ENCODE assay signal across 22 cellular contexts in the genomic region with DNA sequence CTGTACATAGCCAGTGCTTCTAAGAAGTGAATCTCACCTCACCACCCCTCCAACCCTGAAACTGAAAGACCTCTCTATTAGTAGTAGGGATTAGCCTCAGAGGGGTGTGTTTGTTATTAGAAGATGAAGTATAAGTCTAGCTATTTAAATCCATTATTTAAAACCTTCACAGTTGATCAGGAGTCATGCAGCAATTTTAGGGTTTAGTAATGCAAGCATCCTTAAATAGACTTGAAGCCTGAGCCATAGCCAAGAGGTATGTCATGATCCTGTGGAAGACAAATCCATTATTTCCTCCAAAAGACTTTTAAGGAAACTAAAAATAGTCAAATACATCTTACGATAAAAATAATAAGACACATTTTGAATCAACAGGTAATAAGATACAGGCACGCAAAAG.
"Had no signal": no experiment of that assay in that cellular context is flagged by ENCODE, and none has a peak within 500 bp of the region (broad histone marks: within the 10 kb centered on the region; RNA-seq: fewer than 3 reads in every experiment).

No MANE protein-coding gene starts in this region.

- H3K9me3 Mint-ChIP-seq: activated CD4-positive, alpha-beta memory T cell treated with anti-CD3 and anti-CD28 coated beads, Interleukin-2, amount 10 ng/mL, durations not matched to agents 7 days and 5 days; activated naive CD4-positive, alpha-beta T cell treated with anti-CD3 and anti-CD28 coated beads, Interleukin-2, amount 50 U/mL, for 72 hours; activated T-cell treated with anti-CD3 and anti-CD28 coated beads, Interleukin-2, amount 50 U/mL, for 24 hours; dendritic cell treated with granulocyte-macrophage colony-stimulating factor and Interleukin-4, amounts not matched to agents 40 ng/mL and 50 ng/mL, for 4 days had no signal

- H3K27ac Mint-ChIP-seq: activated CD4-positive, alpha-beta memory T cell treated with anti-CD3 and anti-CD28 coated beads, Interleukin-2, amount 10 ng/mL, durations not matched to agents 7 days and 5 days; activated CD4-positive, alpha-beta T cell treated with anti-CD3 and anti-CD28 coated beads for 36 hours; activated naive CD4-positive, alpha-beta T cell treated with anti-CD3 and anti-CD28 coated beads, Interleukin-2, amount 50 U/mL, for 72 hours; activated T-cell treated with anti-CD3 and anti-CD28 coated beads, Interleukin-2, amount 50 U/mL, for 24 hours; dendritic cell treated with granulocyte-macrophage colony-stimulating factor and Interleukin-4, amounts not matched to agents 40 ng/mL and 50 ng/mL, for 4 days; memory B cell had no signal

- H3K4me3 Mint-ChIP-seq: activated CD4-positive, alpha-beta memory T cell treated with anti-CD3 and anti-CD28 coated beads, Interleukin-2, amount 10 ng/mL, durations not matched to agents 7 days and 5 days; activated CD4-positive, alpha-beta T cell treated with anti-CD3 and anti-CD28 coated beads for 36 hours; activated T-cell treated with anti-CD3 and anti-CD28 coated beads, Interleukin-2, amount 50 U/mL, for 24 hours; brain; dendritic cell treated with granulocyte-macrophage colony-stimulating factor and Interleukin-4, amounts not matched to agents 40 ng/mL and 50 ng/mL, for 4 days; memory B cell had no signal

- H3K36me3 ChIP-seq: gastroesophageal sphincter, heart right ventricle, ovary, sigmoid colon, tibial nerve had no signal

- H3K36me3 Mint-ChIP-seq: activated naive CD4-positive, alpha-beta T cell treated with anti-CD3 and anti-CD28 coated beads, Interleukin-2, amount 50 U/mL, for 72 hours; brain; memory B cell had no signal

- H3K27me3 Mint-ChIP-seq: activated CD4-positive, alpha-beta memory T cell treated with anti-CD3 and anti-CD28 coated beads, Interleukin-2, amount 10 ng/mL, durations not matched to agents 7 days and 5 days; brain; dendritic cell treated with granulocyte-macrophage colony-stimulating factor and Interleukin-4, amounts not matched to agents 40 ng/mL and 50 ng/mL, for 4 days; memory B cell had no signal

- ATAC-seq: activated CD4-positive, alpha-beta T cell treated with anti-CD3 and anti-CD28 coated beads for 36 hours; activated naive CD4-positive, alpha-beta T cell treated with anti-CD3 and anti-CD28 coated beads, Interleukin-2, amount 50 U/mL, for 72 hours; gastroesophageal sphincter; heart right ventricle; left colon; SK-N-SH treated with all-trans-retinoic acid at 6 μM for 48 hours had no signal

- H3K4me1 Mint-ChIP-seq: activated CD4-positive, alpha-beta memory T cell treated with anti-CD3 and anti-CD28 coated beads, Interleukin-2, amount 10 ng/mL, durations not matched to agents 7 days and 5 days; memory B cell had no signal

- H3K9me3 ChIP-seq: gastroesophageal sphincter, heart right ventricle, ovary, sigmoid colon, tibial nerve had no signal

- H3K27ac ChIP-seq: epithelial cell of prostate, ovary, VCaP had no signal

- DNase-seq: activated CD4-positive, alpha-beta memory T cell treated with anti-CD3 and anti-CD28 coated beads, Interleukin-2, amount 10 ng/mL, durations not matched to agents 7 days and 5 days; activated CD4-positive, alpha-beta T cell treated with anti-CD3 and anti-CD28 coated beads for 36 hours; activated effector memory CD4-positive, alpha-beta T cell treated with anti-CD3 and anti-CD28 coated beads, Interleukin-2, amount 50 U/mL, for 16 hours; activated T-cell treated with anti-CD3 and anti-CD28 coated beads, Interleukin-2, amount 50 U/mL, for 24 hours; central memory CD4-positive, alpha-beta T cell; effector memory CD4-positive, alpha-beta T cell; heart right ventricle; left colon; ovary; sigmoid colon; stimulated activated CD4-positive, alpha-beta T cell treated with anti-CD3 and anti-CD28 coated beads, Interleukin-12 subunit alpha, Interleukin-12 subunit beta, amount 100 ng/mL, for 4 hours; stimulated activated CD4-positive, alpha-beta T cell treated with anti-CD3 and anti-CD28 coated beads, Interleukin-2, amount 100 ng/mL, for 24 hours; T-helper 1 cell had no signal

- H3K4me3 ChIP-seq: gastroesophageal sphincter, heart right ventricle, ovary, sigmoid colon, tibial nerve had no signal

- H3K27me3 ChIP-seq: gastroesophageal sphincter, ovary, sigmoid colon had no signal
